In genomic region chr21:33236799-33237198, GRCh38 we compare ENCODE assay signal across 18 cellular contexts. TPM values are rescaled to one million over a fixed set of nuclear protein-coding genes. Genes with fewer than 3 reads are reported as not detected.
DNase-seq lines count a peak whose midpoint lies in the region; ATAC-seq and TF ChIP-seq lines count a peak whose summit lies in the region.
"Had no signal": no experiment of that assay in that cellular context is flagged by ENCODE, and none has a peak within 500 bp of the region (broad histone marks: within the 10 kb centered on the region; RNA-seq: fewer than 3 reads in every experiment).

No MANE protein-coding gene starts in this region.

- H3K36me3 Mint-ChIP-seq in activated naive CD4-positive, alpha-beta T cell treated with anti-CD3 and anti-CD28 coated beads, Interleukin-2, amount 50 U/mL, for 24 hours: peaks cover 22% of the 10 kb centered on the region

- no peaks in the 10 kb centered on the region for H3K9me3 ChIP-seq in OCI-LY3 (ENCODE audit: insufficient read depth, low read length)
- H3K9me3 ChIP-seq in Peyer's patch: no peaks in the 10 kb centered on the region

- H3K79me2 ChIP-seq in OCI-LY3 (ENCODE audit: low read length): peaks cover 89% of the 10 kb centered on the region

- peak overlapping the region; percentile 41 for H3K4me3 Mint-ChIP-seq in activated naive CD4-positive, alpha-beta T cell treated with anti-CD3 and anti-CD28 coated beads, Interleukin-2, amount 50 U/mL, for 24 hours
- peak overlapping the region in 1 of 2 donors; percentile 11 for H3K4me3 Mint-ChIP-seq in stimulated activated naive CD8-positive, alpha-beta T cell treated with anti-CD3 and anti-CD28 coated beads, Interleukin-15, amount 100 ng/mL, for 72 hours

- no peak for ATAC-seq in stimulated activated naive CD8-positive, alpha-beta T cell treated with anti-CD3 and anti-CD28 coated beads, Interleukin-15, amount 100 ng/mL, for 72 hours

- peak overlapping the region; percentile 95 for H3K27ac Mint-ChIP-seq in activated naive CD4-positive, alpha-beta T cell treated with anti-CD3 and anti-CD28 coated beads, Interleukin-2, amount 50 U/mL, for 24 hours
- H3K27ac Mint-ChIP-seq in stimulated activated naive CD8-positive, alpha-beta T cell treated with anti-CD3 and anti-CD28 coated beads, Interleukin-15, amount 100 ng/mL, for 72 hours: peak overlapping the region; percentile 12 to 77

- no peak for TF ChIP-seq CTCF in OCI-LY3 (IDR thresholded peaks at IDR 0.05; ENCODE audit: low read depth, low read length)
- TF ChIP-seq CTCF in Peyer's patch (IDR thresholded peaks at IDR 0.05): no peak

- H4K20me1 ChIP-seq in OCI-LY3 (ENCODE audit: insufficient read depth, low read length): peaks cover 15% of the 10 kb centered on the region

- no peaks in the 10 kb centered on the region for H3K27me3 Mint-ChIP-seq in activated naive CD4-positive, alpha-beta T cell treated with anti-CD3 and anti-CD28 coated beads, Interleukin-2, amount 50 U/mL, for 24 hours
- no peaks in the 10 kb centered on the region for H3K27me3 Mint-ChIP-seq in stimulated activated naive CD8-positive, alpha-beta T cell treated with anti-CD3 and anti-CD28 coated beads, Interleukin-15, amount 100 ng/mL, for 72 hours

- H3K9ac ChIP-seq in OCI-LY3 (ENCODE audit: low read length): no peak overlapping the region

- no peaks in the 10 kb centered on the region for H3K9me3 Mint-ChIP-seq in activated naive CD4-positive, alpha-beta T cell treated with anti-CD3 and anti-CD28 coated beads, Interleukin-2, amount 50 U/mL, for 24 hours
- no peaks in the 10 kb centered on the region for H3K9me3 Mint-ChIP-seq in stimulated activated naive CD8-positive, alpha-beta T cell treated with anti-CD3 and anti-CD28 coated beads, Interleukin-15, amount 100 ng/mL, for 72 hours

- H2AFZ ChIP-seq in OCI-LY3 (ENCODE audit: low read depth, low read length): no peak overlapping the region

- H3K4me1 Mint-ChIP-seq in activated naive CD4-positive, alpha-beta T cell treated with anti-CD3 and anti-CD28 coated beads, Interleukin-2, amount 50 U/mL, for 24 hours: peaks cover 96% of the 10 kb centered on the region
- H3K4me1 Mint-ChIP-seq in stimulated activated naive CD8-positive, alpha-beta T cell treated with anti-CD3 and anti-CD28 coated beads, Interleukin-15, amount 100 ng/mL, for 72 hours: peaks cover 96% of the 10 kb centered on the region

- no peak overlapping the region for H3K4me3 ChIP-seq in OCI-LY3 (ENCODE audit: low read length)
- no peak overlapping the region for H3K4me3 ChIP-seq in Peyer's patch

- H3K4me1 ChIP-seq in OCI-LY3 (ENCODE audit: low read length) (peaks cover 52% of the 10 kb centered on the region), Peyer's patch (peaks cover 0 to 13% (median 9%) of the 10 kb centered on the region in 4 donors)

- peaks cover 18% of the 10 kb centered on the region for H3K36me3 ChIP-seq in OCI-LY3 (replicated peaks; ENCODE audit: low read depth, low read length)
- H3K36me3 ChIP-seq in Peyer's patch: no peaks in the 10 kb centered on the region

- H3K27ac ChIP-seq in OCI-LY3 (ENCODE audit: low read length) (0 out of 2 replicates have a peak overlapping the region, but pooled peaks have one; percentile 95), Peyer's patch (peak overlapping the region in 1 of 4 donors; percentile 67)

- H3K27me3 ChIP-seq in OCI-LY3 (ENCODE audit: low read depth, low read length) (no peaks in the 10 kb centered on the region), Peyer's patch (no peaks in the 10 kb centered on the region)

- no peak overlapping the region for H3K4me2 ChIP-seq in OCI-LY3 (ENCODE audit: low read length)

- no peak for TF ChIP-seq POLR2A in Peyer's patch (IDR thresholded peaks at IDR 0.05)

- no peak for DNase-seq in activated naive CD4-positive, alpha-beta T cell treated with anti-CD3 and anti-CD28 coated beads, Interleukin-2, amount 50 U/mL, for 16 hours
- peak; percentile 84 for DNase-seq in dermis blood vessel endothelial cell
- no peak for DNase-seq in stimulated activated naive CD8-positive, alpha-beta T cell treated with anti-CD3 and anti-CD28 coated beads, Interleukin-15, amount 100 ng/mL, for 72 hours
- DNase-seq in Peyer's patch: no peak
- DNase-seq in NCI-H187 treated with DMSO at 0.1 percent for 48 hours (lab: John Stamatoyannopoulos, UW): no peak
- DNase-seq in T1000 (lab: John Stamatoyannopoulos, UW): no peak
- DNase-seq: activated CD8-positive, alpha-beta memory T cell treated with anti-CD3 and anti-CD28 coated beads for 24 hours; amniotic stem cell; cerebellar nuclear complex; DMS79 treated with DMSO at 0.1 percent for 48 hours; glutamatergic neuron; HCEC 1CT; Kasumi-1; NCI-H187; NCI-H748 treated with DMSO at 0.1 percent for 48 hours; stimulated activated CD4-positive, alpha-beta T cell treated with anti-CD3 and anti-CD28 coated beads, Interleukin-12 subunit alpha, Interleukin-12 subunit beta, amount 100 ng/mL, for 4 hours had no signal

RNA-seq across cellular contexts. Expression of gene IFNAR2, which starts 7.1 kb away (rescaled TPM):
- 12.4 and 19.4 TPM in 2 replicates for total RNA-seq in dermis blood vessel endothelial cell
- 10 to 100 TPM in 2 of 4 donors, 1 to 10 TPM in 2; 6.6 to 13.2 (median 9.7) TPM for total RNA-seq in Peyer's patch

RNA-seq across cellular contexts. Expression of gene IL10RB, which starts 29.4 kb away (rescaled TPM):
- total RNA-seq in dermis blood vessel endothelial cell (55.0 and 55.5 TPM in 2 replicates), Peyer's patch (10 to 100 TPM in 3 of 4 donors, 1 to 10 TPM in 1; 6.6 to 95.6 (median 74.0) TPM)
